Comparison of ENCODE assay signal across 22 cellular contexts in the genomic region with DNA sequence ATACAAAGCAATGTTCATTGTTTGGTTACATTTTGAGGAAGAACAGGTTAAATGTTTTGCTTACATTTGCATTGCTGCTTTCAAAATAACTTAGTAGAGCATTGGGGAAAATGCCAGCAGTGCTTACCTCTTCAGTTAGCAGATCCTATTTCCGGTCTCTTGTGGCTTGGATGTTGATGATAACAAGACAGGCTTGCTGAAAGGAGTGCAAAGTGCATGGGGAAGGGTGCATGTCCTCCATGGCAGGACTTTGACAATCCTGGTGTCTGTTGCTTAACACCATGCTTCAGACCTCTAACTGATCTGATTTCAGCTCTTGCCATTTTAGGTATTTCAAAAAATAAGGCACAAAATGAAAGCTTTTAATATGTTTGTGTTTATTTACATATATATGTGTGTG. TPM values are rescaled to one million over a fixed set of nuclear protein-coding genes. Genes with fewer than 3 reads are reported as not detected.
DNase-seq lines count a peak whose midpoint lies in the region; ATAC-seq, FAIRE-seq and TF ChIP-seq lines count a peak whose summit lies in the region.
"Had no signal": no experiment of that assay in that cellular context is flagged by ENCODE, and none has a peak within 500 bp of the region (broad histone marks: within the 10 kb centered on the region; RNA-seq: fewer than 3 reads in every experiment).

No MANE protein-coding gene starts in this region.

- peak overlapping the region; percentile 17 for H3K4me2 ChIP-seq in parathyroid adenoma (ENCODE audit: low read length)

- H3K4me3 ChIP-seq in heart right ventricle (no peak overlapping the region), parathyroid adenoma (ENCODE audit: low read depth, low read length) (no peak overlapping the region)
- H3K4me3 ChIP-seq: HAP-1 had no signal

- no peak overlapping the region for H3K9ac ChIP-seq in parathyroid adenoma

- H3K9me3 ChIP-seq in heart right ventricle (no peaks in the 10 kb centered on the region), parathyroid adenoma (ENCODE audit: control insufficient read depth, low read length) (no peaks in the 10 kb centered on the region)
- H3K9me3 ChIP-seq: HAP-1 had no signal

- no peak for TF ChIP-seq CTCF in heart right ventricle (IDR thresholded peaks at IDR 0.05)
- no peak for TF ChIP-seq CTCF in parathyroid adenoma (IDR thresholded peaks at IDR 0.05)
- no peak for TF ChIP-seq CTCF in D721Med (IDR thresholded peaks at IDR 0.05; ENCODE audit: insufficient read depth, missing control alignments)

- FAIRE-seq in D721Med (lab: Jason Lieb, UNC): no peak

- H3K79me2 ChIP-seq in parathyroid adenoma: no peaks in the 10 kb centered on the region

- no peak overlapping the region for H3K27ac ChIP-seq in heart right ventricle
- no peak overlapping the region for H3K27ac ChIP-seq in parathyroid adenoma
- H3K27ac ChIP-seq: 22Rv1, C4-2B had no signal

- no peaks in the 10 kb centered on the region for H3K27me3 ChIP-seq in heart right ventricle
- no peaks in the 10 kb centered on the region for H3K27me3 ChIP-seq in parathyroid adenoma (ENCODE audit: control insufficient read depth, insufficient read depth, low read length)

- H3K4me1 ChIP-seq in heart right ventricle: peaks cover 0 to 15% (median 5%) of the 10 kb centered on the region in 9 donors
- peaks cover 6% of the 10 kb centered on the region for H3K4me1 ChIP-seq in parathyroid adenoma
- H3K4me1 ChIP-seq: HAP-1 had no signal

- H2AFZ ChIP-seq in parathyroid adenoma: no peak overlapping the region

- ATAC-seq in heart right ventricle (peak in 5 of 8 donors; percentile 61 to 86 (median 72)), GM18520 (IDR thresholded peaks at IDR 0.05; ENCODE audit: unreplicated experiment) (no peak)
- ATAC-seq: SK-N-SH treated with all-trans-retinoic acid at 6 μM for 48 hours had no signal

- H3K36me3 ChIP-seq in heart right ventricle: no peaks in the 10 kb centered on the region
- no peaks in the 10 kb centered on the region for H3K36me3 ChIP-seq in parathyroid adenoma (ENCODE audit: control insufficient read depth, insufficient read depth, low read length)
- H3K36me3 ChIP-seq: HAP-1 had no signal

- DNase-seq in NCI-H2029 (lab: John Stamatoyannopoulos, UW) (peak; percentile 40), NCI-H2029 treated with DMSO at 0.1 percent for 48 hours (lab: John Stamatoyannopoulos, UW) (no peak), NCI-H526 (lab: John Stamatoyannopoulos, UW) (peak; percentile 68 to 77), heart right ventricle (no peak), D721Med (ENCODE audit: insufficient read length, low spot score) (no peak), GM19240 (ENCODE audit: insufficient read length, low spot score) (no peak)
- DNase-seq: AML-193, DMS79 treated with DMSO at 0.1 percent for 48 hours, KBM-7, MV-4-11, NCI-H1417 treated with DMSO at 0.1 percent for 48 hours, NCI-H187 treated with DMSO at 0.1 percent for 48 hours, NCI-H446 treated with DMSO at 0.1 percent for 48 hours, NCI-H748 treated with DMSO at 0.1 percent for 48 hours, SIG-M5 had no signal

- WGBS in heart right ventricle, 2 donors: 18 to 37% methylated on average over 1 of the region's 1 CpG

- intact Hi-C loops in heart right ventricle (cut with DNase I): no loop called here

RNA-seq across cellular contexts. Expression of gene TPD52L1, which starts 21.1 kb away (rescaled TPM):
- total RNA-seq in heart right ventricle: 10 to 100 TPM; 39.4 to 97.8 (median 59.8) TPM
- 10 to 100 TPM; 21.2 to 42.5 TPM for polyA plus RNA-seq in heart right ventricle
- total RNA-seq: OCI-LY7 had no signal

Comparison
In these comparisons a context has a peak if more than half of its experiments do, and no peak if none do; other contexts are left out.
1. DNase-seq: peak in NCI-H2029 (single experiment) and NCI-H526 (2 of 2); none in NCI-H2029 treated with DMSO at 0.1 percent for 48 hours (single experiment), heart right ventricle (0 of 2), D721Med (single experiment) and GM19240 (single experiment).